8 cellular contexts compared by ENCODE assay signal in the genomic region with DNA sequence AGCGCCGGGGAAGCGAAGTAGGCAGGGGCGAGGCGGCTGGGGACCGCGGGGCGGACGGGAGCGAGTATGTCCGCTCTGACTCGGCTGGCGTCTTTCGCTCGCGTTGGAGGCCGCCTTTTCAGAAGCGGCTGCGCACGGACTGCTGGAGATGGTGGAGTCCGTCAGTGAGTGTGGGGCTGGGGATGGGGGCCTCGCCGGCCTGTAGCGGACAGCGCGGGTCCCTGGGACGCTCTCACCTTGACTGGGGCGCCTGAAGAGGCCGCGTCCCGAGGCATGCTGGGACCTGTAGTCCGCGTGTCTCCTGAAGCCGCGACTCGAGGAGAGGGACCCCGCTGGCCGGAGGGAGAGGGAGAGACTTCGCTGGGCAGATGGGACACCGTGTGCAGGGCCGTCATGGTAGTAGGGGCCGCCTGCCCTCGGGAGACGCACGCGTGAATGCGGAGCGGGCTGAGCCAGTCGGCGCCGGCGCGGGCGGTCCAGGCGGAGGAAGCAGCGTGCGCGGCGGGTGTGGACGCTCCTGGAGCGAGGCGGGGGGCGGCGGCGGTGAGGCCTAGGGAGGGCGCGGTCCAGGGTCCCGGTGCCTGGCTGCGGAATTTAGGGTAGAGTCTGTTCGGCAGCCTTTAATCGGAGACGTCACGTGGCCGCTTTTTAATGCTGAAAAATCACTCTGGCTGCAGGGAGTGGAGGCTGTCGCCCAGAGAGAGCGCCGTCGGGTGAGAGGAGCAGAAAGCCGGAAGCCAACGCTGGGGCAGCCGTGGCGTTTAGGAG. TPM values are rescaled to one million over a fixed set of nuclear protein-coding genes. Genes with fewer than 3 reads are reported as not detected.
A peak's percentile ranks its signal among the peaks of the same experiment; 100 is the strongest.
DNase-seq lines count a peak whose midpoint lies in the region; ATAC-seq and TF ChIP-seq lines count a peak whose summit lies in the region.

A gene (plus strand): TSS at position 30 of the 768 bp plus-strand sequence. CDS start 37 bp downstream, at position 67.

- peaks cover 47% of the 10 kb centered on the region for H4K20me1 ChIP-seq in BLaER1

- DNase-seq in NCI-H460 (ENCODE audit: extremely low read depth, low read depth) (peak; percentile 67), dermis microvascular lymphatic vessel endothelial cell (ENCODE audit: low read depth in 2 of 2) (peak; percentile 43 to 82)
- peak; percentile 80 for DNase-seq in activated CD4-positive, alpha-beta T cell treated with anti-CD3 and anti-CD28 coated beads for 48 hours
- peak; percentile 52 to 96 for DNase-seq in stimulated activated CD4-positive, alpha-beta T cell treated with anti-CD3 and anti-CD28 coated beads, Interleukin-4, amount 100 ng/mL, for 4 hours

- H3K36me3 ChIP-seq in BLaER1 (peaks cover 43% of the 10 kb centered on the region), liver (ENCODE audit: control insufficient read depth in 4 of 4, insufficient read depth in 3 of 4, low read depth in 1 of 4, low read length in 3 of 4) (no peaks in the 10 kb centered on the region)

- H3K27ac ChIP-seq in BLaER1 (peak within 1 kb of the TSS; percentile 90), liver (ENCODE audit: low read depth in 1 of 2, low read length in 2 of 2) (peak within 1 kb of the TSS; percentile 80 to 87)

- no peak for TF ChIP-seq CTCF in liver (IDR thresholded peaks at IDR 0.05; ENCODE audit: low read depth, low read length, missing input control)

- peak within 1 kb of the TSS; percentile 91 for H3K9ac ChIP-seq in BLaER1
- peak within 1 kb of the TSS; percentile 33 to 63 for H3K9ac ChIP-seq in liver (ENCODE audit: low read depth in 1 of 2, low read length in 2 of 2)

- H3K4me3 ChIP-seq in BLaER1 (peak within 1 kb of the TSS; percentile 96), liver (ENCODE audit: low read depth in 1 of 3, low read length in 3 of 3) (peak within 1 kb of the TSS; percentile 57 to 89 (median 87))

- H3K4me1 ChIP-seq in BLaER1 (peaks cover 19% of the 10 kb centered on the region), liver (ENCODE audit: control insufficient read depth in 4 of 4, insufficient read depth in 4 of 4, low read length in 3 of 4) (peaks cover 7 to 23% (median 15%) of the 10 kb centered on the region in 4 donors)

- H3K9me3 ChIP-seq in BLaER1 (no peaks in the 10 kb centered on the region), liver (ENCODE audit: control insufficient read depth in 4 of 4, low read length in 3 of 4) (no peaks in the 10 kb centered on the region)

- no peak for TF ChIP-seq RAD21 in liver (IDR thresholded peaks at IDR 0.05)

- H3K27me3 ChIP-seq in BLaER1: no peaks in the 10 kb centered on the region
- no peaks in the 10 kb centered on the region for H3K27me3 ChIP-seq in liver (ENCODE audit: control insufficient read depth in 4 of 4, insufficient read depth in 4 of 4, low read length in 3 of 4)

- ATAC-seq in GM19023 (IDR thresholded peaks at IDR 0.05; ENCODE audit: unreplicated experiment) (peak; percentile 93), HG03175 (IDR thresholded peaks at IDR 0.05; ENCODE audit: unreplicated experiment) (peak; percentile 92)

- WGBS in liver: under 1% methylated on average over 82 of the region's 82 CpGs

- peak within 1 kb of the TSS; percentile 93 for H3K4me2 ChIP-seq in BLaER1

TF ChIP-seq in liver, 16 proteins besides CTCF, POLR2A, EP300 and RAD21:
- TF ChIP-seq, protein P1, sequence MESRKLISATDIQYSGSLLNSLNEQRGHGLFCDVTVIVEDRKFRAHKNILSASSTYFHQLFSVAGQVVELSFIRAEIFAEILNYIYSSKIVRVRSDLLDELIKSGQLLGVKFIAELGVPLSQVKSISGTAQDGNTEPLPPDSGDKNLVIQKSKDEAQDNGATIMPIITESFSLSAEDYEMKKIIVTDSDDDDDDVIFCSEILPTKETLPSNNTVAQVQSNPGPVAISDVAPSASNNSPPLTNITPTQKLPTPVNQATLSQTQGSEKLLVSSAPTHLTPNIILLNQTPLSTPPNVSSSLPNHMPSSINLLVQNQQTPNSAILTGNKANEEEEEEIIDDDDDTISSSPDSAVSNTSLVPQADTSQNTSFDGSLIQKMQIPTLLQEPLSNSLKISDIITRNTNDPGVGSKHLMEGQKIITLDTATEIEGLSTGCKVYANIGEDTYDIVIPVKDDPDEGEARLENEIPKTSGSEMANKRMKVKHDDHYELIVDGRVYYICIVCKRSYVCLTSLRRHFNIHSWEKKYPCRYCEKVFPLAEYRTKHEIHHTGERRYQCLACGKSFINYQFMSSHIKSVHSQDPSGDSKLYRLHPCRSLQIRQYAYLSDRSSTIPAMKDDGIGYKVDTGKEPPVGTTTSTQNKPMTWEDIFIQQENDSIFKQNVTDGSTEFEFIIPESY (IDR thresholded peaks at IDR 0.05): no peak
- TF ChIP-seq FOXA1 (IDR thresholded peaks at IDR 0.05) (no peak), GABPA (IDR thresholded peaks at IDR 0.05 in 1 of 2, conservative IDR thresholded peaks at IDR 0.05 in 1 of 2) (peak in 1 of 2 donors; percentile 27), HNF4G (IDR thresholded peaks at IDR 0.05) (no peak), SP1 (IDR thresholded peaks at IDR 0.05) (no peak), EGR1 (IDR thresholded peaks at IDR 0.05; ENCODE audit: low read depth in 2 of 2) (no peak), JUND (IDR thresholded peaks at IDR 0.05) (no peak), YY1 (IDR thresholded peaks at IDR 0.05) (peak; percentile 77), FOXA2 (IDR thresholded peaks at IDR 0.05) (no peak), HNF4A (conservative IDR thresholded peaks at IDR 0.05) (no peak)
- TF ChIP-seq, protein P2, sequence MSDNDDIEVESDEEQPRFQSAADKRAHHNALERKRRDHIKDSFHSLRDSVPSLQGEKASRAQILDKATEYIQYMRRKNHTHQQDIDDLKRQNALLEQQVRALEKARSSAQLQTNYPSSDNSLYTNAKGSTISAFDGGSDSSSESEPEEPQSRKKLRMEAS (IDR thresholded peaks at IDR 0.05): peak; percentile 54
- TF ChIP-seq, protein P3, sequence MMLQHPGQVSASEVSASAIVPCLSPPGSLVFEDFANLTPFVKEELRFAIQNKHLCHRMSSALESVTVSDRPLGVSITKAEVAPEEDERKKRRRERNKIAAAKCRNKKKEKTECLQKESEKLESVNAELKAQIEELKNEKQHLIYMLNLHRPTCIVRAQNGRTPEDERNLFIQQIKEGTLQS (IDR thresholded peaks at IDR 0.05): no peak

RNA-seq across cellular contexts. Expression of the gene that starts here (rescaled TPM):
- 115 TPM in 2 replicates for total RNA-seq in NCI-H460 (2014; rRNA removed; shearing (Covaris generic))
- polyA plus RNA-seq in NCI-H460 (2014; cell fraction: nucleus; rRNA removed): 260 and 268 TPM in 2 replicates
- 119 and 146 TPM in 2 replicates for total RNA-seq in dermis microvascular lymphatic vessel endothelial cell
- 10 to 100 TPM; 60.4 to 95.0 TPM for total RNA-seq in liver
- 100 to 1,000 TPM; 206 to 435 TPM for polyA plus RNA-seq in liver

Comparison
In these comparisons a context has a peak if more than half of its experiments do, and no peak if none do; other contexts are left out.
1. Peak in every context shown above with its lines: DNase-seq, ATAC-seq, H3K4me3 ChIP-seq and H3K27ac ChIP-seq.